ENCODE assay signal across 20 cellular contexts in the genomic region with DNA sequence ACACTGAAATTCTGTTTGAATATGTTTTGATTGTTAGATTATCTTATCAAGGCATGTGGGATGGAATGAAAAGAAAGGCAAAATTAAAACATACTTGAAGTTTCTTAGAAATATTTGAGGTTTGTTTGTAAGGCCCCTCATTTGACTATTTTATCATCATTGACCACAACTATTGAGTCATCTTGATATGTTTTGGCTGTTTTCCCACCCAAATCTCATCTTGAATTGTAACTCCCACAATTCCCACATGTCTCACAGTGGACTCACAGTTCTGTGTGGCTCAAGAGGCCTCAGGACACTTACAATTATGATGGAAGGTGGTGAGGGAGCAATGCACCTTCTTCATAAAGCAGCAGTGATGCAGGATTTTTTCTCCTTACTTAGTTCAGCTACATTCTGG.
DNase-seq lines count a peak whose midpoint lies in the region; ATAC-seq, FAIRE-seq and TF ChIP-seq lines count a peak whose summit lies in the region.
"Had no signal": no experiment of that assay in that cellular context is flagged by ENCODE, and none has a peak within 500 bp of the region (broad histone marks: within the 10 kb centered on the region; RNA-seq: fewer than 3 reads in every experiment).

No MANE protein-coding gene starts in this region.

- no peak for TF ChIP-seq CTCF in AG09309 (IDR thresholded peaks at IDR 0.05; ENCODE audit: control insufficient read depth, insufficient read depth, low read depth, low read length, missing control alignments)
- no peak for TF ChIP-seq CTCF in endothelial cell of umbilical vein (IDR thresholded peaks at IDR 0.05; ENCODE audit: extremely low read depth in 1 of 2, insufficient read depth in 1 of 2, low read depth in 1 of 2, low read length in 2 of 2)

- POLR2A ChIA-PET in endothelial cell of umbilical vein (lab: Charles Lee) = no interaction called here

- no peaks in the 10 kb centered on the region for H3K36me3 ChIP-seq in endothelial cell of umbilical vein (ENCODE audit: control insufficient read depth in 2 of 2, extremely low read depth in 1 of 2, insufficient read depth in 2 of 2, low read length in 2 of 2)
- H3K36me3 ChIP-seq: esophagus squamous epithelium had no signal

- dilution Hi-C loops in endothelial cell of umbilical vein (cut with MboI; ENCODE audit: extremely low pct_ligation_motif_present, low sequenced_read_pairs) = no loop called here

- no peak overlapping the region for H3K27ac ChIP-seq in endothelial cell of umbilical vein (ENCODE audit: insufficient read depth, low read depth, low read length)
- H3K27ac ChIP-seq: esophagus squamous epithelium, VCaP had no signal

- H3K4me2 ChIP-seq in endothelial cell of umbilical vein (ENCODE audit: insufficient read depth, low read length) = no peak overlapping the region

- H3K9me3 Mint-ChIP-seq in activated CD4-positive, alpha-beta T cell treated with anti-CD3 and anti-CD28 coated beads, Interleukin-2, amount 10 ng/mL, durations not matched to agents 24 days and 14 days = no peaks in the 10 kb centered on the region
- H3K9me3 Mint-ChIP-seq in activated naive CD8-positive, alpha-beta T cell treated with anti-CD3 and anti-CD28 coated beads, Interleukin-2, amount 50 U/mL, for 24 hours = peaks cover 23% of the 10 kb centered on the region

- no peaks in the 10 kb centered on the region for H3K27me3 ChIP-seq in endothelial cell of umbilical vein (ENCODE audit: control insufficient read depth in 2 of 2, insufficient read depth in 2 of 2, low read length in 2 of 2)
- H3K27me3 ChIP-seq: esophagus squamous epithelium had no signal

- no peaks in the 10 kb centered on the region for H4K20me1 ChIP-seq in endothelial cell of umbilical vein (replicated peaks; ENCODE audit: control insufficient read depth, extremely low read depth, insufficient read depth, low read length)

- no peak for TF ChIP-seq POLR2A in endothelial cell of umbilical vein (IDR thresholded peaks at IDR 0.05; ENCODE audit: low read depth, low read length)

- H3K27ac Mint-ChIP-seq in activated CD4-positive, alpha-beta T cell treated with anti-CD3 and anti-CD28 coated beads, Interleukin-2, amount 10 ng/mL, durations not matched to agents 24 days and 14 days = no peak overlapping the region
- H3K27ac Mint-ChIP-seq in activated naive CD8-positive, alpha-beta T cell treated with anti-CD3 and anti-CD28 coated beads, Interleukin-2, amount 50 U/mL, for 24 hours = no peak overlapping the region
- H3K27ac Mint-ChIP-seq: activated CD8-positive, alpha-beta T cell treated with anti-CD3 and anti-CD28 coated beads for 36 hours; activated T-helper 1 cell treated with anti-CD3 and anti-CD28 coated beads, Interleukin-12 subunit alpha, Interleukin-12 subunit beta, Interleukin-2, Interleukin-4 antibody, amounts not matched to agents 30 ng/mL and 10 ng/mL and 1 ng/mL, durations not matched to agents 14 hours and 24 hours and 36 hours; dendritic cell treated with granulocyte-macrophage colony-stimulating factor and Interleukin-4, amounts not matched to agents 40 ng/mL and 50 ng/mL, for 4 days; H9; naive thymus-derived CD8-positive, alpha-beta T cell; stimulated activated naive CD8-positive, alpha-beta T cell treated with anti-CD3 and anti-CD28 coated beads, Interleukin-15, Interleukin-2, amounts not matched to agents 100 ng/mL and 50 ng/mL, for 24 hours had no signal

- no TSS peak for BruUV-seq in endothelial cell of umbilical vein (replicated peaks; lab: Mats Ljungman, UMichigan)

- H3K79me2 ChIP-seq in endothelial cell of umbilical vein (ENCODE audit: control insufficient read depth, insufficient read depth, low read length) = no peaks in the 10 kb centered on the region

- intact Hi-C loops in endothelial cell of umbilical vein (cut with micrococcal nuclease) = no loop called here
- intact Hi-C loops in activated CD4-positive, alpha-beta T cell treated with anti-CD3 and anti-CD28 coated beads, Interleukin-2, amount 10 ng/mL, durations not matched to agents 24 days and 14 days (cut with micrococcal nuclease) = no loop called here

- no peaks in the 10 kb centered on the region for H3K9me3 ChIP-seq in endothelial cell of umbilical vein (replicated peaks; ENCODE audit: control insufficient read depth, insufficient read depth, low read length)

- no peaks in the 10 kb centered on the region for H3K4me1 ChIP-seq in endothelial cell of umbilical vein (ENCODE audit: control insufficient read depth, extremely low read depth, insufficient read depth, low read length)
- H3K4me1 ChIP-seq: esophagus squamous epithelium had no signal

- CTCF ChIA-PET in endothelial cell of umbilical vein (lab: Charles Lee) = interaction anchor here (1.0 kb wide), 1 partner anchor 524 kb away, joined by 3 read pairs; no protein-coding TSS in a partner anchor

- no peak overlapping the region for H3K9ac ChIP-seq in endothelial cell of umbilical vein (replicated peaks; ENCODE audit: extremely low read depth, insufficient read depth, low read length)

- DNase-seq in AG09309 (ENCODE audit: low read depth) = peak; percentile 79
- DNase-seq in LHCN-M2 (ENCODE audit: low read depth) = peak; percentile 71
- peak; percentile 2 for DNase-seq in endothelial cell of umbilical vein (ENCODE audit: low read depth, low spot score)
- DNase-seq in kidney glomerular epithelial cell (lab: John Stamatoyannopoulos, UW) = peak; percentile 83
- no peak for DNase-seq in activated CD4-positive, alpha-beta T cell treated with anti-CD3 and anti-CD28 coated beads, Interleukin-2, amount 10 ng/mL, durations not matched to agents 24 days and 14 days
- DNase-seq in cerebellum (ENCODE audit: low spot score) = no peak
- DNase-seq in activated naive CD8-positive, alpha-beta T cell treated with anti-CD3 and anti-CD28 coated beads, Interleukin-2, amount 50 U/mL, for 24 hours = no peak
- no peak for DNase-seq in activated CD8-positive, alpha-beta memory T cell treated with anti-CD3 and anti-CD28 coated beads, Interleukin-2, amount 50 U/mL, for 4 hours
- DNase-seq: activated CD8-positive, alpha-beta T cell treated with anti-CD3 and anti-CD28 coated beads for 36 hours; AML-193; esophagus squamous epithelium; H9; naive thymus-derived CD8-positive, alpha-beta T cell; NCI-H1694; posterior cingulate gyrus; stimulated activated CD4-positive, alpha-beta T cell treated with anti-CD3 and anti-CD28 coated beads, Interleukin-12 subunit alpha, Interleukin-12 subunit beta, amount 100 ng/mL, for 4 hours had no signal

- no peaks in the 10 kb centered on the region for H3K27me3 Mint-ChIP-seq in activated CD4-positive, alpha-beta T cell treated with anti-CD3 and anti-CD28 coated beads, Interleukin-2, amount 10 ng/mL, durations not matched to agents 24 days and 14 days
- no peaks in the 10 kb centered on the region for H3K27me3 Mint-ChIP-seq in activated naive CD8-positive, alpha-beta T cell treated with anti-CD3 and anti-CD28 coated beads, Interleukin-2, amount 50 U/mL, for 24 hours
- H3K27me3 Mint-ChIP-seq: activated CD8-positive, alpha-beta T cell treated with anti-CD3 and anti-CD28 coated beads for 36 hours; dendritic cell treated with granulocyte-macrophage colony-stimulating factor and Interleukin-4, amounts not matched to agents 40 ng/mL and 50 ng/mL, for 4 days; naive thymus-derived CD8-positive, alpha-beta T cell; stimulated activated naive CD8-positive, alpha-beta T cell treated with anti-CD3 and anti-CD28 coated beads, Interleukin-15, Interleukin-2, amounts not matched to agents 100 ng/mL and 50 ng/mL, for 24 hours had no signal

- H3K36me3 Mint-ChIP-seq in activated CD4-positive, alpha-beta T cell treated with anti-CD3 and anti-CD28 coated beads, Interleukin-2, amount 10 ng/mL, durations not matched to agents 24 days and 14 days (ENCODE audit: low read depth) = no peaks in the 10 kb centered on the region
- no peaks in the 10 kb centered on the region for H3K36me3 Mint-ChIP-seq in activated naive CD8-positive, alpha-beta T cell treated with anti-CD3 and anti-CD28 coated beads, Interleukin-2, amount 50 U/mL, for 24 hours (ENCODE audit: low read depth)

- H3K9me1 ChIP-seq in endothelial cell of umbilical vein (replicated peaks; ENCODE audit: control insufficient read depth, extremely low read depth, insufficient read depth, low read length) = peaks cover 2% of the 10 kb centered on the region

- H3K4me3 Mint-ChIP-seq in activated CD4-positive, alpha-beta T cell treated with anti-CD3 and anti-CD28 coated beads, Interleukin-2, amount 10 ng/mL, durations not matched to agents 24 days and 14 days = no peak overlapping the region
- no peak overlapping the region for H3K4me3 Mint-ChIP-seq in activated naive CD8-positive, alpha-beta T cell treated with anti-CD3 and anti-CD28 coated beads, Interleukin-2, amount 50 U/mL, for 24 hours
- H3K4me3 Mint-ChIP-seq: activated CD8-positive, alpha-beta T cell treated with anti-CD3 and anti-CD28 coated beads for 36 hours; activated T-helper 1 cell treated with anti-CD3 and anti-CD28 coated beads, Interleukin-12 subunit alpha, Interleukin-12 subunit beta, Interleukin-2, Interleukin-4 antibody, amounts not matched to agents 30 ng/mL and 10 ng/mL and 1 ng/mL, durations not matched to agents 14 hours and 24 hours and 36 hours; dendritic cell treated with granulocyte-macrophage colony-stimulating factor and Interleukin-4, amounts not matched to agents 40 ng/mL and 50 ng/mL, for 4 days; H9; naive thymus-derived CD8-positive, alpha-beta T cell; stimulated activated naive CD8-positive, alpha-beta T cell treated with anti-CD3 and anti-CD28 coated beads, Interleukin-15, Interleukin-2, amounts not matched to agents 100 ng/mL and 50 ng/mL, for 24 hours had no signal

- H2AFZ ChIP-seq in endothelial cell of umbilical vein (ENCODE audit: low read depth, low read length) = no peak overlapping the region

- H3K4me3 ChIP-seq in AG09309 (ENCODE audit: control insufficient read depth, low read depth, low read length) (no peak overlapping the region), endothelial cell of umbilical vein (replicated peaks in 1 of 3; ENCODE audit: insufficient read depth in 1 of 3, low read depth in 1 of 3, low read length in 3 of 3) (no peak overlapping the region)
- H3K4me3 ChIP-seq: esophagus squamous epithelium had no signal

- ATAC-seq in activated naive CD8-positive, alpha-beta T cell treated with anti-CD3 and anti-CD28 coated beads, Interleukin-2, amount 50 U/mL, for 24 hours = no peak
- ATAC-seq: activated CD8-positive, alpha-beta T cell treated with anti-CD3 and anti-CD28 coated beads for 36 hours; naive thymus-derived CD8-positive, alpha-beta T cell had no signal

- no peak for FAIRE-seq in endothelial cell of umbilical vein (lab: Jason Lieb, UNC)

- H3K4me1 Mint-ChIP-seq in activated CD4-positive, alpha-beta T cell treated with anti-CD3 and anti-CD28 coated beads, Interleukin-2, amount 10 ng/mL, durations not matched to agents 24 days and 14 days = no peaks in the 10 kb centered on the region
- H3K4me1 Mint-ChIP-seq in activated naive CD8-positive, alpha-beta T cell treated with anti-CD3 and anti-CD28 coated beads, Interleukin-2, amount 50 U/mL, for 24 hours = no peaks in the 10 kb centered on the region
- H3K4me1 Mint-ChIP-seq: naive thymus-derived CD8-positive, alpha-beta T cell had no signal

TF ChIP-seq in endothelial cell of umbilical vein, 7 proteins besides CTCF, POLR2A, EP300 and RAD21 (continues in another document):
- TF ChIP-seq GATA2 (IDR thresholded peaks at IDR 0.05; ENCODE audit: insufficient read depth, insufficient read length, low read depth, low read length) = no peak
- no peak for TF ChIP-seq EZH2 (IDR thresholded peaks at IDR 0.05; ENCODE audit: borderline replicate concordance, low read depth, low read length, severe bottlenecking)

Comparison
In these comparisons a context has a peak if more than half of its experiments do, and no peak if none do; other contexts are left out.
1. DNase-seq: peak in AG09309 (single experiment), LHCN-M2 (single experiment), endothelial cell of umbilical vein (single experiment) and kidney glomerular epithelial cell (single experiment); none in activated CD4-positive, alpha-beta T cell treated with anti-CD3 and anti-CD28 coated beads, Interleukin-2, amount 10 ng/mL, durations not matched to agents 24 days and 14 days (single experiment), cerebellum (single experiment), activated naive CD8-positive, alpha-beta T cell treated with anti-CD3 and anti-CD28 coated beads, Interleukin-2, amount 50 U/mL, for 24 hours (single experiment) and activated CD8-positive, alpha-beta memory T cell treated with anti-CD3 and anti-CD28 coated beads, Interleukin-2, amount 50 U/mL, for 4 hours (single experiment).